1 cellular context compared by ENCODE assay signal in the genomic region with DNA sequence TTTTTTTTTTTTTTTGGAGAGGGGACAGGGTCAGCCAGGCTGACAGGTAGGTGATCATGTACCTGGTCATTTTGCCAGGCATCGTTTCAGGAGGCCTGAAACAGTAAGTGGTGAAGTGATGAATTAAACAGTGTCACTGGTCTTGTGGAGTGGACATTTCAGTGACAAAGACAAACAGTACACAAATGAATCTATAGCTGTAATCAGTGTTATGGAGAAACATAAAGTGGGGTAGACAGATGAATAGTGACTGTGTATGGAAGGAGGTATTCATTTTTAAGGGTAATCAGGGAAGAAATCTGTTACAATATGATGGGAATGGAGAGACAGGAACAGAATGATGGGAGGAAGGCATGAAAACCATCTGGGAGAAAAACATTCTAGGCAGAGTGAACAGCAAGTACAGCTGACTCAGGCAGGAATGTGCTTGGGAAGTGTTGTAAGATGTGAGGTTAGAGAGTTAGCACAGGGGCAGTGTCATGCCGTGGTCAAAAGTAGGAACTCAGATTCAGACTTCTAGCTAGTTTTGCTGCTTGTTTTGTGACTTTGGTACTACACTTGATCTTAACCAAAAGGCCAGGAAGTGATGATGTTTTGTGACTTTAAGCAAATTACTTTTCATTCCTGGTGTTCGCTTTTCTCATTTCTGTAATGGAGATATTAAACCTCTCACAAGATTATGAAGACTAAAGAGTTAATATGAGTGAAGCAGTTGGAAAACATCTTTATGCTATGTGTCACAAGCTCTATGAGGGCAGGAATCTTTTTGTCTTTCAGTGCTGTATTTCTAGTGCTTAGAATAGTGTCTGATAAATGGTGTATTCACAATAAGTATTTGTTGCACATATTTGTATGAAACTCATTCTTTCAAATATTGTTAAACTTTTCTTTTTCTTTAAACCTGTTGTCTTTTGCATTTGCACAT.
TF ChIP-seq lines count a peak whose summit lies in the region.

No MANE protein-coding gene starts in this region.

TF ChIP-seq in GM12878, 131 proteins besides CTCF, POLR2A, EP300 and RAD21 (continued from another document):
- TF ChIP-seq, protein P1, sequence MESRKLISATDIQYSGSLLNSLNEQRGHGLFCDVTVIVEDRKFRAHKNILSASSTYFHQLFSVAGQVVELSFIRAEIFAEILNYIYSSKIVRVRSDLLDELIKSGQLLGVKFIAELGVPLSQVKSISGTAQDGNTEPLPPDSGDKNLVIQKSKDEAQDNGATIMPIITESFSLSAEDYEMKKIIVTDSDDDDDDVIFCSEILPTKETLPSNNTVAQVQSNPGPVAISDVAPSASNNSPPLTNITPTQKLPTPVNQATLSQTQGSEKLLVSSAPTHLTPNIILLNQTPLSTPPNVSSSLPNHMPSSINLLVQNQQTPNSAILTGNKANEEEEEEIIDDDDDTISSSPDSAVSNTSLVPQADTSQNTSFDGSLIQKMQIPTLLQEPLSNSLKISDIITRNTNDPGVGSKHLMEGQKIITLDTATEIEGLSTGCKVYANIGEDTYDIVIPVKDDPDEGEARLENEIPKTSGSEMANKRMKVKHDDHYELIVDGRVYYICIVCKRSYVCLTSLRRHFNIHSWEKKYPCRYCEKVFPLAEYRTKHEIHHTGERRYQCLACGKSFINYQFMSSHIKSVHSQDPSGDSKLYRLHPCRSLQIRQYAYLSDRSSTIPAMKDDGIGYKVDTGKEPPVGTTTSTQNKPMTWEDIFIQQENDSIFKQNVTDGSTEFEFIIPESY (IDR thresholded peaks at IDR 0.05), result no peak
- TF ChIP-seq RBBP5 (conservative IDR thresholded peaks at IDR 0.05) (no peak), ZNF384 (IDR thresholded peaks at IDR 0.05; ENCODE audit: borderline replicate concordance, low read depth, low read length) (no peak), TCF7 (IDR thresholded peaks at IDR 0.05; ENCODE audit: borderline replicate concordance) (no peak), EGR1 (IDR thresholded peaks at IDR 0.05; ENCODE audit: borderline replicate concordance in 1 of 2, low read depth in 2 of 2, low read length in 2 of 2) (no peak), ZNF274 (IDR thresholded peaks at IDR 0.05; ENCODE audit: insufficient read depth, insufficient read length) (no peak), CREM (IDR thresholded peaks at IDR 0.05; ENCODE audit: low read depth) (no peak), ZSCAN29 (IDR thresholded peaks at IDR 0.05) (no peak), IKZF1 (conservative IDR thresholded peaks at IDR 0.05) (no peak)
